In the genomic region with DNA sequence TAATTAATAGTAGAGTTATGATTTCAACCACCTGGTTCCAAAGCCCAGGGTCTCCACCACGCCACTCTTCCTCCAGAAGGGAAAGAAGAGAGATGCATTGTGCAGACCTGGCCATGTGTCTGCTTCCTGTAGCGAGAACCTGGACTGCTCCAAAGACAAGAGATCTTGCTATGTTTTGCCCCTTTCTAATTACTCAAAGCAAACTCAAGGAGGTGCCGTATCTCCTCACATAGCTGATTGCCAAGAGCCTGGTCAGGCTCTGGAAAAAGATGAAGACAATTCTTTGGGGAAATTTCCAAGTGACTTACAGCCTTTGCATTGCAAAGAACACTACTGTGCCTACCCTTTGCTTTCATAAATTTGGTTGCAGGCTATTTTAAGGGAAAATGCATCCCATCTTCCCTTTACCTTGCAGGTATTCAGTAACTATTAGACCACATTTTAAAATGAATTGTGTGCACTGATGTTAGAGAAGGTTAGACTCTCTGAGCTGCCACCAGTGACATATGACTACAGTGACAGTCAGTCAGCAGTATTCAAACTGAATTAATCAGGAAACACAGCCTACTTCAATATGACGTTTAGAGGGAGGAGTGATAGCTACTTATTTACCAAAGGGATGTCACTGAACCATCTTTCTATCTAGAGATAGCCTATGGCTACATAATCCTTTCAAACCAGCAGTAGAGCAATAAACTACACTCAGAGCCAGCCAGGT, we compare ENCODE assay signal across 20 cellular contexts.
"Had no signal": no experiment of that assay in that cellular context is flagged by ENCODE, and none has a peak within 500 bp of the region (broad histone marks: within the 10 kb centered on the region; RNA-seq: fewer than 3 reads in every experiment).

No MANE protein-coding gene starts in this region.

- ATAC-seq: activated naive CD8-positive, alpha-beta T cell treated with anti-CD3 and anti-CD28 coated beads, Interleukin-2, amount 50 U/mL, for 24 hours; body of pancreas; foreskin keratinocyte; left cardiac atrium; natural killer cell treated with Interleukin-12 subunit alpha and Interleukin-12 subunit beta and Interleukin-15 and Interleukin-18, amount 100 ng/mL, for 72 hours; pancreas; psoas muscle; T-helper 17 cell had no signal

- H3K27ac ChIP-seq: body of pancreas, cardiac muscle cell, foreskin keratinocyte, pancreas, psoas muscle, right atrium auricular region, spleen, upper lobe of left lung had no signal

- H3K9me3 ChIP-seq: body of pancreas, pancreas, psoas muscle, right atrium auricular region, spleen, upper lobe of left lung had no signal

- H3K36me3 Mint-ChIP-seq: activated CD4-positive, alpha-beta memory T cell treated with anti-CD3 and anti-CD28 coated beads for 36 hours; natural killer cell treated with Interleukin-12 subunit alpha and Interleukin-12 subunit beta and Interleukin-15 and Interleukin-18, amount 100 ng/mL, for 72 hours had no signal

- H3K4me1 ChIP-seq: body of pancreas, foreskin keratinocyte, pancreas, psoas muscle, right atrium auricular region, spleen, upper lobe of left lung had no signal

- H3K4me1 Mint-ChIP-seq: activated naive CD8-positive, alpha-beta T cell treated with anti-CD3 and anti-CD28 coated beads, Interleukin-2, amount 50 U/mL, for 24 hours; T-helper 17 cell had no signal

- H3K27ac Mint-ChIP-seq: activated CD4-positive, alpha-beta memory T cell treated with anti-CD3 and anti-CD28 coated beads for 36 hours; activated naive CD8-positive, alpha-beta T cell treated with anti-CD3 and anti-CD28 coated beads, Interleukin-2, amount 50 U/mL, for 24 hours; natural killer cell treated with Interleukin-12 subunit alpha and Interleukin-12 subunit beta and Interleukin-15 and Interleukin-18, amount 100 ng/mL, for 72 hours; T-helper 17 cell had no signal

- H3K27me3 ChIP-seq: body of pancreas, cardiac muscle cell, foreskin keratinocyte, pancreas, right atrium auricular region, spleen, upper lobe of left lung had no signal

- DNase-seq: activated CD4-positive, alpha-beta memory T cell treated with anti-CD3 and anti-CD28 coated beads for 36 hours; activated CD4-positive, alpha-beta T cell treated with anti-CD3 and anti-CD28 coated beads for 48 hours; activated CD4-positive, CD25-positive, alpha-beta regulatory T cell; activated effector memory CD4-positive, alpha-beta T cell treated with anti-CD3 and anti-CD28 coated beads, Interleukin-2, amount 50 U/mL, for 16 hours; activated naive CD4-positive, alpha-beta T cell treated with anti-CD3 and anti-CD28 coated beads, Interleukin-2, amount 50 U/mL, for 16 hours; activated naive CD8-positive, alpha-beta T cell treated with anti-CD3 and anti-CD28 coated beads, Interleukin-2, amount 50 U/mL, for 24 hours; body of pancreas; foreskin keratinocyte; islet precursor cell; left cardiac atrium; pancreas; psoas muscle; spleen; stimulated activated CD4-positive, alpha-beta T cell treated with anti-CD3 and anti-CD28 coated beads, Interleukin-4, amount 100 ng/mL, for 1 hour; stimulated activated naive CD4-positive, alpha-beta T cell; T-helper 17 cell; upper lobe of left lung had no signal

- H3K4me3 Mint-ChIP-seq: activated CD4-positive, alpha-beta memory T cell treated with anti-CD3 and anti-CD28 coated beads for 36 hours; activated naive CD8-positive, alpha-beta T cell treated with anti-CD3 and anti-CD28 coated beads, Interleukin-2, amount 50 U/mL, for 24 hours; natural killer cell treated with Interleukin-12 subunit alpha and Interleukin-12 subunit beta and Interleukin-15 and Interleukin-18, amount 100 ng/mL, for 72 hours; T-helper 17 cell had no signal

- H3K36me3 ChIP-seq: cardiac muscle cell, pancreas, right atrium auricular region, spleen, upper lobe of left lung had no signal

- H3K4me3 ChIP-seq: body of pancreas, cardiac muscle cell, pancreas, psoas muscle, right atrium auricular region, spleen, upper lobe of left lung had no signal

- H3K27me3 Mint-ChIP-seq: activated CD4-positive, alpha-beta memory T cell treated with anti-CD3 and anti-CD28 coated beads for 36 hours; activated naive CD8-positive, alpha-beta T cell treated with anti-CD3 and anti-CD28 coated beads, Interleukin-2, amount 50 U/mL, for 24 hours; natural killer cell treated with Interleukin-12 subunit alpha and Interleukin-12 subunit beta and Interleukin-15 and Interleukin-18, amount 100 ng/mL, for 72 hours; T-helper 17 cell had no signal

- H3K9me3 Mint-ChIP-seq: natural killer cell treated with Interleukin-12 subunit alpha and Interleukin-12 subunit beta and Interleukin-15 and Interleukin-18, amount 100 ng/mL, for 72 hours had no signal
